ENCODE assay signal across 9 cellular contexts in the genomic region with DNA sequence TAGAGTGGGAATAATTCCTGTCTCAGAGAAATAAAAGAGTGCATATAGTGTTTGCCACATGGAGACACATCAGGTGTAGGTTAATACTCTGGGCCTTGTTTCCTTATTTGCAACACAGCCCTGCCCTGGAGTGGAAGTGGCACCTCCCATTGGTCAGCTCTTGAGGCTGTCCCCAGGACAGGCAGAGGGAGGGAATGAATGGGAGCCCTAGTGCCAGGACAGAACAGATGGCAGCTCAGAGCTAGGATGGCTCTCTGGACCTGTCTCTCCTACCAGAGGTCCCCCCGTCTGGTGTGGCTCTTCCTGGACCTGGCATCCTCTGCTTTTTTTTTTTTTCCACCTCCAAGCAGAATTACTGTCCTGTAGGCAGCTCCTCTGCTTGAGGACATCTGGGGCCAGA. TPM values are rescaled to one million over a fixed set of nuclear protein-coding genes. Genes with fewer than 3 reads are reported as not detected.
A peak's percentile ranks its signal among the peaks of the same experiment; 100 is the strongest.
DNase-seq lines count a peak whose midpoint lies in the region; ATAC-seq and TF ChIP-seq lines count a peak whose summit lies in the region.
"Had no signal": no experiment of that assay in that cellular context is flagged by ENCODE, and none has a peak within 500 bp of the region (broad histone marks: within the 10 kb centered on the region; RNA-seq: fewer than 3 reads in every experiment).

No MANE protein-coding gene starts in this region.

- H3K4me1 Mint-ChIP-seq in activated T-cell treated with anti-CD3 and anti-CD28 coated beads, Interleukin-2, amount 50 U/mL, for 24 hours (ENCODE audit: low read depth), result peaks cover 26% of the 10 kb centered on the region

- no peaks in the 10 kb centered on the region for H3K9me3 Mint-ChIP-seq in activated T-cell treated with anti-CD3 and anti-CD28 coated beads, Interleukin-2, amount 50 U/mL, for 24 hours

- no peak for TF ChIP-seq POLR2A in suprapubic skin (IDR thresholded peaks at IDR 0.05)

- peaks cover 51% of the 10 kb centered on the region for H3K4me1 ChIP-seq in suprapubic skin

- H3K27ac Mint-ChIP-seq in activated T-cell treated with anti-CD3 and anti-CD28 coated beads, Interleukin-2, amount 50 U/mL, for 24 hours, result peak overlapping the region; percentile 71

- H3K9me3 ChIP-seq in suprapubic skin, result no peaks in the 10 kb centered on the region
- H3K9me3 ChIP-seq: gastrocnemius medialis had no signal

- in situ Hi-C loops in brain microvascular endothelial cell (cut with HindIII; ENCODE audit: low pct_ligation_motif_present, low sequenced_read_pairs), result no loop called here

- H3K27ac ChIP-seq in brain microvascular endothelial cell (no peak overlapping the region), suprapubic skin (no peak overlapping the region)

- H3K36me3 ChIP-seq in brain microvascular endothelial cell (replicated peaks), result no peaks in the 10 kb centered on the region
- no peaks in the 10 kb centered on the region for H3K36me3 ChIP-seq in suprapubic skin
- H3K36me3 ChIP-seq: gastrocnemius medialis had no signal

- H3K4me3 Mint-ChIP-seq in activated T-cell treated with anti-CD3 and anti-CD28 coated beads, Interleukin-2, amount 50 U/mL, for 24 hours, result peak overlapping the region; percentile 56

- no peak for DNase-seq in activated T-cell treated with anti-CD3 and anti-CD28 coated beads, Interleukin-2, amount 50 U/mL, for 24 hours
- DNase-seq in activated T-cell treated with anti-CD3 and anti-CD28 coated beads, Interleukin-2, amount 50 U/mL, for 48 hours, result no peak
- DNase-seq in brain microvascular endothelial cell (no peak), left kidney (ENCODE audit: low read depth, low spot score) (peak; percentile 22), suprapubic skin (ENCODE audit: low spot score in 2 of 2) (no peak), OCI-M2 (lab: John Stamatoyannopoulos, UW; ENCODE audit: unreplicated experiment) (no peak), GF-D8 (lab: John Stamatoyannopoulos, UW) (no peak)

- TF ChIP-seq CTCF in brain microvascular endothelial cell (IDR thresholded peaks at IDR 0.05; ENCODE audit: low read depth, low read length, missing control alignments), result no peak
- TF ChIP-seq CTCF in suprapubic skin (IDR thresholded peaks at IDR 0.05), result no peak

- TF ChIP-seq EP300 in suprapubic skin (IDR thresholded peaks at IDR 0.05), result no peak

- no peak for ATAC-seq in GM19035 (IDR thresholded peaks at IDR 0.05; ENCODE audit: unreplicated experiment)

- H3K27me3 ChIP-seq in brain microvascular endothelial cell (replicated peaks) (no peaks in the 10 kb centered on the region), suprapubic skin (no peaks in the 10 kb centered on the region)
- H3K27me3 ChIP-seq: gastrocnemius medialis had no signal

- H3K4me3 ChIP-seq in brain microvascular endothelial cell (ENCODE audit: low read depth, low read length) (peak overlapping the region; percentile 68), suprapubic skin (peak overlapping the region; percentile 56)

- peaks cover 18% of the 10 kb centered on the region for H3K36me3 Mint-ChIP-seq in activated T-cell treated with anti-CD3 and anti-CD28 coated beads, Interleukin-2, amount 50 U/mL, for 24 hours (ENCODE audit: low read depth)

- 67% methylated on average over 1 of the region's 1 CpG for WGBS in suprapubic skin

- H3K27me3 Mint-ChIP-seq in activated T-cell treated with anti-CD3 and anti-CD28 coated beads, Interleukin-2, amount 50 U/mL, for 24 hours, result no peaks in the 10 kb centered on the region

RNA-seq across cellular contexts. Expression of gene LIMK2, which starts 35.6 kb away (rescaled TPM):
- total RNA-seq in suprapubic skin, result 100 to 1,000 TPM; 103 to 229 (median 188) TPM

RNA-seq across cellular contexts. Expression of gene PIK3IP1, which starts 44.6 kb away (rescaled TPM):
- total RNA-seq in suprapubic skin, result 100 to 1,000 TPM in 1 of 4 donors, 10 to 100 TPM in 3; 40.7 to 126 (median 64.4) TPM
